Comparison of ENCODE assay signal across 9 cellular contexts in genomic region chr14:64806202-64806861, GRCh38.
DNase-seq lines count a peak whose midpoint lies in the region; ATAC-seq lines count a peak whose summit lies in the region.
"Had no signal": no experiment of that assay in that cellular context is flagged by ENCODE, and none has a peak within 500 bp of the region (broad histone marks: within the 10 kb centered on the region; RNA-seq: fewer than 3 reads in every experiment).

No MANE protein-coding gene starts in this region.

- peak overlapping the region; percentile 41 for H3K27ac Mint-ChIP-seq in stimulated activated effector memory CD8-positive, alpha-beta T cell treated with anti-CD3 and anti-CD28 coated beads, Interleukin-12 subunit alpha, Interleukin-12 subunit beta, amount 100 ng/mL, for 72 hours
- H3K27ac Mint-ChIP-seq: activated T-cell treated with anti-CD3 and anti-CD28 coated beads, Interleukin-2, amount 50 U/mL, for 24 hours had no signal

- H3K4me1 ChIP-seq in SJSA1 (replicated peaks), result peaks cover 33% of the 10 kb centered on the region

- H3K27me3 ChIP-seq in SJSA1 (replicated peaks), result no peaks in the 10 kb centered on the region

- no peaks in the 10 kb centered on the region for H3K9me3 ChIP-seq in SJSA1 (replicated peaks)

- H3K36me3 ChIP-seq in SJSA1, result no peaks in the 10 kb centered on the region

- in situ Hi-C loops in KBM-7 (cut with MboI; ENCODE audit: low pct_unique_long_range_greater_than_20kb, low sequenced_read_pairs), result no loop called here

- H3K4me3 ChIP-seq in SJSA1, result no peak overlapping the region

- peak overlapping the region; percentile 94 for H3K27ac ChIP-seq in SJSA1

- DNase-seq in HCEC 1CT (peak; percentile 68), SJSA1 (ENCODE audit: low read depth in 1 of 2, low spot score in 2 of 2) (peak; percentile 89 to 94), Right ventricle myocardium superior (no peak), KBM-7 (no peak), activated T-cell treated with anti-CD3 and anti-CD28 coated beads for 4 hours (no peak)
- no peak for DNase-seq in stimulated activated effector memory CD8-positive, alpha-beta T cell treated with anti-CD3 and anti-CD28 coated beads, Interleukin-12 subunit alpha, Interleukin-12 subunit beta, amount 100 ng/mL, for 72 hours (ENCODE audit: low spot score in 2 of 2)
- DNase-seq in effector CD8-positive, alpha-beta T cell (lab: John Stamatoyannopoulos, UW), result no peak
- DNase-seq: activated T-cell treated with anti-CD3 and anti-CD28 coated beads, Interleukin-2, amount 50 U/mL, for 24 hours; NCI-H524 treated with DMSO at 0.1 percent for 48 hours had no signal

- H3K4me1 Mint-ChIP-seq in stimulated activated effector memory CD8-positive, alpha-beta T cell treated with anti-CD3 and anti-CD28 coated beads, Interleukin-12 subunit alpha, Interleukin-12 subunit beta, amount 100 ng/mL, for 72 hours, result no peaks in the 10 kb centered on the region

- ATAC-seq in Right ventricle myocardium superior (ENCODE audit: poor library complexity), result peak; percentile 59
- ATAC-seq in stimulated activated effector memory CD8-positive, alpha-beta T cell treated with anti-CD3 and anti-CD28 coated beads, Interleukin-12 subunit alpha, Interleukin-12 subunit beta, amount 100 ng/mL, for 72 hours, result no peak

- H3K4me3 Mint-ChIP-seq in stimulated activated effector memory CD8-positive, alpha-beta T cell treated with anti-CD3 and anti-CD28 coated beads, Interleukin-12 subunit alpha, Interleukin-12 subunit beta, amount 100 ng/mL, for 72 hours, result no peak overlapping the region
- H3K4me3 Mint-ChIP-seq: activated T-cell treated with anti-CD3 and anti-CD28 coated beads, Interleukin-2, amount 50 U/mL, for 24 hours had no signal

- no peaks in the 10 kb centered on the region for H3K9me3 Mint-ChIP-seq in stimulated activated effector memory CD8-positive, alpha-beta T cell treated with anti-CD3 and anti-CD28 coated beads, Interleukin-12 subunit alpha, Interleukin-12 subunit beta, amount 100 ng/mL, for 72 hours
- H3K9me3 Mint-ChIP-seq: activated T-cell treated with anti-CD3 and anti-CD28 coated beads, Interleukin-2, amount 50 U/mL, for 24 hours had no signal

- H3K36me3 Mint-ChIP-seq in stimulated activated effector memory CD8-positive, alpha-beta T cell treated with anti-CD3 and anti-CD28 coated beads, Interleukin-12 subunit alpha, Interleukin-12 subunit beta, amount 100 ng/mL, for 72 hours, result no peaks in the 10 kb centered on the region

- intact Hi-C loops in Right ventricle myocardium superior (cut with DNase I), result no loop called here

Comparison
In these comparisons a context has a peak if more than half of its experiments do, and no peak if none do; other contexts are left out.
1. DNase-seq: peak in HCEC 1CT (single experiment) and SJSA1 (2 of 2); none in Right ventricle myocardium superior (single experiment), stimulated activated effector memory CD8-positive, alpha-beta T cell treated with anti-CD3 and anti-CD28 coated beads, Interleukin-12 subunit alpha, Interleukin-12 subunit beta, amount 100 ng/mL, for 72 hours (0 of 2), KBM-7 (single experiment), activated T-cell treated with anti-CD3 and anti-CD28 coated beads for 4 hours (single experiment) and effector CD8-positive, alpha-beta T cell (single experiment).